16 cellular contexts compared by ENCODE assay signal in the genomic region with DNA sequence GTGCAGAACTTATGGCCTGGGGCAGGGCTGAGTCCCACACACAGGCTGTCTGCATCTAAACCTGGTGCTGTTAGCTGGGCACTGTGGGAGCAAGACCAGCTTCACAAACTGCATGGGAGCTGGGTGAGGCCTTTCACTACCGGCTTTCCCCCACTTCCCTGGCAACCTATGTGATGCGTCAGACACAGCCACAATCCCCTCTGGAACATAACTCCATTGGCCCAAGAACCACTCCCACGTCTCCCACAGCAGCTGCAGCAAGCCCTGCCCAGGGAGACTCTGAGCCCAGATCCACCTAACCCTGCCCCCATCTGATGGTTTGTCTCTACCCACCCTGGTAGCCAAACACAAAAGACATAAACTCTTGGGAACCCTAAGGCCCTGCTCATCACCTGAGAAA.
"Had no signal": no experiment of that assay in that cellular context is flagged by ENCODE, and none has a peak within 500 bp of the region (broad histone marks: within the 10 kb centered on the region; RNA-seq: fewer than 3 reads in every experiment).

No MANE protein-coding gene starts in this region.

- H3K27me3 ChIP-seq: esophagus squamous epithelium, hepatocyte, sigmoid colon, spleen had no signal

- H2AFZ ChIP-seq: hepatocyte had no signal

- DNase-seq: activated CD4-positive, alpha-beta T cell treated with anti-CD3 and anti-CD28 coated beads for 1 hour; activated CD8-positive, alpha-beta memory T cell treated with anti-CD3 and anti-CD28 coated beads for 24 hours; activated CD8-positive, alpha-beta memory T cell treated with anti-CD3 and anti-CD28 coated beads, Interleukin-2, amount 50 U/mL, for 48 hours; activated effector memory CD4-positive, alpha-beta T cell treated with anti-CD3 and anti-CD28 coated beads, Interleukin-2, amount 50 U/mL, for 16 hours; activated T-cell treated with anti-CD3 and anti-CD28 coated beads, Interleukin-2, amount 50 U/mL, for 48 hours; effector memory CD4-positive, alpha-beta T cell; esophagus squamous epithelium; foreskin fibroblast; mucosa of descending colon; natural killer cell; sigmoid colon; spleen; stimulated activated naive B cell treated with anti-CD40 and anti-IgM and Interleukin-4, amounts not matched to agents 10 μg/mL and 1 μg/mL and 100 μg/mL, for 72 hours; T1000 had no signal

- H3K4me2 ChIP-seq: hepatocyte had no signal

- H3K4me1 ChIP-seq: sigmoid colon, spleen had no signal

- H3K4me3 ChIP-seq: esophagus squamous epithelium, hepatocyte, mucosa of descending colon, sigmoid colon, spleen had no signal

- ATAC-seq: natural killer cell; stimulated activated naive B cell treated with anti-CD40 and anti-IgM and Interleukin-4, amounts not matched to agents 10 μg/mL and 1 μg/mL and 100 μg/mL, for 72 hours had no signal

- H3K9me3 ChIP-seq: esophagus squamous epithelium had no signal

- H3K27ac ChIP-seq: esophagus squamous epithelium, hepatocyte, sigmoid colon, spleen, VCaP had no signal
